Comparison of ENCODE assay signal across 14 cellular contexts in genomic region chr7:92840309-92840708, GRCh38.
"Had no signal": no experiment of that assay in that cellular context is flagged by ENCODE, and none has a peak within 500 bp of the region (broad histone marks: within the 10 kb centered on the region; RNA-seq: fewer than 3 reads in every experiment).

No MANE protein-coding gene starts in this region.

- H3K36me3 Mint-ChIP-seq: memory B cell had no signal

- H3K27me3 Mint-ChIP-seq: memory B cell had no signal

- H3K4me3 ChIP-seq: adrenal gland, esophagus muscularis mucosa, ovary, sigmoid colon, testis, upper lobe of right lung had no signal

- H3K9me3 Mint-ChIP-seq: neural crest cell had no signal

- FAIRE-seq: colon had no signal

- DNase-seq: activated CD4-positive, alpha-beta T cell treated with anti-CD3 and anti-CD28 coated beads for 4 hours; activated CD8-positive, alpha-beta memory T cell treated with anti-CD3 and anti-CD28 coated beads for 24 hours; activated naive CD4-positive, alpha-beta T cell treated with anti-CD3 and anti-CD28 coated beads, Interleukin-2, amount 50 U/mL, for 16 hours; adrenal gland; ovary; sigmoid colon; stimulated activated CD4-positive, alpha-beta T cell treated with anti-CD3 and anti-CD28 coated beads, Interleukin-2, amount 100 ng/mL, for 48 hours; testis; upper lobe of right lung had no signal

- H3K36me3 ChIP-seq: adrenal gland, esophagus muscularis mucosa, ovary, sigmoid colon, upper lobe of right lung had no signal

- H3K27ac Mint-ChIP-seq: memory B cell; stimulated activated naive CD8-positive, alpha-beta T cell treated with anti-CD3 and anti-CD28 coated beads, Interleukin-15, Interleukin-2, amounts not matched to agents 100 ng/mL and 50 ng/mL, for 24 hours had no signal

- H3K4me3 Mint-ChIP-seq: memory B cell; stimulated activated naive CD8-positive, alpha-beta T cell treated with anti-CD3 and anti-CD28 coated beads, Interleukin-15, Interleukin-2, amounts not matched to agents 100 ng/mL and 50 ng/mL, for 24 hours had no signal

- H3K27me3 ChIP-seq: adrenal gland, esophagus muscularis mucosa, sigmoid colon, testis, upper lobe of right lung had no signal
